1 cellular context compared by ENCODE assay signal in the genomic region with DNA sequence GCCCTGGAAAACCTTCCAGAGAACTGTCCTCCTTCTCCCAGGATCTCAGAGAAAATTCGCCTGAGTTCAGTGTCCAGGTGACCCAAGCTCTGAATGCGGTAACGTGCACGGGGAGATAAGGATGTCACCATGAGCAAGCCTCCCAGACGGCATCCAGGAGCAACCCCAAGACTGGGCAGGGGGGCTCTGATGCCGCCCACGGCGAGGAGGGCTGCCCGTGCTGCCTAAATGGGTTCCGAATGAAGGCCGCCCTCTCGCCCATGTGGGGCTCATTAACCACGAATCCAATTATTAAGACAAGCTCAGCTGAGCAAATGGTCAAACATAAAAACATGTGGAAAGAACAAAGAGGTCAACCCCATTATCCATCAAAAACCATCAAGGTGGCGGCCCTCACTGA. TPM values are rescaled to one million over a fixed set of nuclear protein-coding genes. Genes with fewer than 3 reads are reported as not detected.
"Had no signal": no experiment of that assay in that cellular context is flagged by ENCODE, and none has a peak within 500 bp of the region (broad histone marks: within the 10 kb centered on the region; RNA-seq: fewer than 3 reads in every experiment).

No MANE protein-coding gene starts in this region.

RNA-seq across cellular contexts. Expression of gene ALDH3B1, which starts 55.9 kb away (rescaled TPM):
- total RNA-seq: activated CD8-positive, alpha-beta memory T cell treated with anti-CD3 and anti-CD28 coated beads, Interleukin-2, amount 10 ng/mL, durations not matched to agents 7 days and 5 days had no signal
